ENCODE assay signal across 17 cellular contexts in genomic region chr6:53618219-53618618, GRCh38. TPM values are rescaled to one million over a fixed set of nuclear protein-coding genes. Genes with fewer than 3 reads are reported as not detected.
DNase-seq lines count a peak whose midpoint lies in the region; ATAC-seq and TF ChIP-seq lines count a peak whose summit lies in the region.
"Had no signal": no experiment of that assay in that cellular context is flagged by ENCODE, and none has a peak within 500 bp of the region (broad histone marks: within the 10 kb centered on the region; RNA-seq: fewer than 3 reads in every experiment).

No MANE protein-coding gene starts in this region.

- peak overlapping the region; percentile 50 for H3K27ac Mint-ChIP-seq in activated T-helper 17 cell treated with anti-CD3 and anti-CD28 coated beads, Interleukin-2, amount 50 U/mL, for 72 hours
- H3K27ac Mint-ChIP-seq in type B pancreatic cell = peak overlapping the region; percentile 70
- no peak overlapping the region for H3K27ac Mint-ChIP-seq in CD4-positive, alpha-beta memory T cell
- H3K27ac Mint-ChIP-seq: T-helper 1 cell treated with Interleukin-12 subunit alpha and Interleukin-12 subunit beta and Interleukin-4 antibody, amounts not matched to agents 30 μg/mL and 1 μg/mL, for 36 hours had no signal

- no peak overlapping the region for H3K4me3 ChIP-seq in CD4-positive, alpha-beta memory T cell (ENCODE audit: low read length in 2 of 2)
- no peak overlapping the region for H3K4me3 ChIP-seq in gastroesophageal sphincter
- H3K4me3 ChIP-seq: SJCRH30 had no signal

- H3K4me1 Mint-ChIP-seq in activated T-helper 17 cell treated with anti-CD3 and anti-CD28 coated beads, Interleukin-2, amount 50 U/mL, for 72 hours = peaks cover 11% of the 10 kb centered on the region
- H3K4me1 Mint-ChIP-seq in type B pancreatic cell (ENCODE audit: unreplicated experiment) = no peaks in the 10 kb centered on the region
- H3K4me1 Mint-ChIP-seq in CD4-positive, alpha-beta memory T cell = peaks cover 0 to 1% (median 0%) of the 10 kb centered on the region in 4 donors

- H3K27ac ChIP-seq in CD4-positive, alpha-beta memory T cell (ENCODE audit: low read depth, low read length) = no peak overlapping the region
- no peak overlapping the region for H3K27ac ChIP-seq in gastroesophageal sphincter
- H3K27ac ChIP-seq: SJCRH30 had no signal

- CTCF ChIA-PET in CD4-positive, alpha-beta memory T cell (lab: Charles Lee; ENCODE audit: partially characterized antibody) = no interaction called here

- H3K4me3 Mint-ChIP-seq in activated T-helper 17 cell treated with anti-CD3 and anti-CD28 coated beads, Interleukin-2, amount 50 U/mL, for 72 hours = no peak overlapping the region
- H3K4me3 Mint-ChIP-seq in type B pancreatic cell = no peak overlapping the region
- H3K4me3 Mint-ChIP-seq in CD4-positive, alpha-beta memory T cell = no peak overlapping the region
- H3K4me3 Mint-ChIP-seq: T-helper 1 cell treated with Interleukin-12 subunit alpha and Interleukin-12 subunit beta and Interleukin-4 antibody, amounts not matched to agents 30 μg/mL and 1 μg/mL, for 36 hours had no signal

- TF ChIP-seq CTCF in type B pancreatic cell (conservative IDR thresholded peaks at IDR 0.05) (no peak), gastroesophageal sphincter (IDR thresholded peaks at IDR 0.05) (no peak)

- no peak for DNase-seq in type B pancreatic cell (ENCODE audit: extremely low spot score, unreplicated experiment)
- no peak for DNase-seq in CD4-positive, alpha-beta memory T cell
- DNase-seq in A172 (ENCODE audit: low spot score) = no peak
- DNase-seq: AML-193, COR-L47, EL, NCI-H2171 treated with DMSO at 0.1 percent for 48 hours, NCI-H446, NCI-H526 treated with DMSO at 0.1 percent for 48 hours, SJCRH30 had no signal

- no peak for TF ChIP-seq POLR2A in gastroesophageal sphincter (IDR thresholded peaks at IDR 0.05)

- TF ChIP-seq EP300 in gastroesophageal sphincter (IDR thresholded peaks at IDR 0.05) = no peak

- H3K4me1 ChIP-seq in CD4-positive, alpha-beta memory T cell (ENCODE audit: insufficient read depth, low read length) = no peaks in the 10 kb centered on the region
- no peaks in the 10 kb centered on the region for H3K4me1 ChIP-seq in gastroesophageal sphincter
- H3K4me1 ChIP-seq: SJCRH30 had no signal

- POLR2A ChIA-PET in CD4-positive, alpha-beta memory T cell (lab: Charles Lee; ENCODE audit: partially characterized antibody) = no interaction called here

- intact Hi-C loops in CD4-positive, alpha-beta memory T cell (cut with micrococcal nuclease) = no loop called here

- H3K36me3 Mint-ChIP-seq in activated T-helper 17 cell treated with anti-CD3 and anti-CD28 coated beads, Interleukin-2, amount 50 U/mL, for 72 hours (ENCODE audit: low read depth) = no peaks in the 10 kb centered on the region
- no peaks in the 10 kb centered on the region for H3K36me3 Mint-ChIP-seq in type B pancreatic cell
- no peaks in the 10 kb centered on the region for H3K36me3 Mint-ChIP-seq in CD4-positive, alpha-beta memory T cell

- H3K36me3 ChIP-seq in CD4-positive, alpha-beta memory T cell (ENCODE audit: insufficient read depth, low read length) = no peaks in the 10 kb centered on the region
- H3K36me3 ChIP-seq in gastroesophageal sphincter = no peaks in the 10 kb centered on the region
- H3K36me3 ChIP-seq: SJCRH30 had no signal

- H3K27me3 ChIP-seq in CD4-positive, alpha-beta memory T cell (ENCODE audit: insufficient read depth, low read length) = no peaks in the 10 kb centered on the region
- no peaks in the 10 kb centered on the region for H3K27me3 ChIP-seq in gastroesophageal sphincter
- H3K27me3 ChIP-seq: SJCRH30 had no signal

- peak; percentile 54 for ATAC-seq in GM18498 (IDR thresholded peaks at IDR 0.05; ENCODE audit: unreplicated experiment)
- ATAC-seq in GM21723 (IDR thresholded peaks at IDR 0.05; ENCODE audit: unreplicated experiment) = peak; percentile 63
- peak; percentile 48 for ATAC-seq in activated T-helper 17 cell treated with anti-CD3 and anti-CD28 coated beads, Interleukin-2, amount 50 U/mL, for 72 hours (replicated peaks)
- ATAC-seq in gastroesophageal sphincter = no peak
- ATAC-seq: Panc1 had no signal

- H3K27me3 Mint-ChIP-seq in activated T-helper 17 cell treated with anti-CD3 and anti-CD28 coated beads, Interleukin-2, amount 50 U/mL, for 72 hours = peaks cover 17% of the 10 kb centered on the region
- H3K27me3 Mint-ChIP-seq in type B pancreatic cell = no peaks in the 10 kb centered on the region
- peaks cover 5 to 6% of the 10 kb centered on the region in 2 donors for H3K27me3 Mint-ChIP-seq in CD4-positive, alpha-beta memory T cell

- no peaks in the 10 kb centered on the region for H3K9me3 Mint-ChIP-seq in activated T-helper 17 cell treated with anti-CD3 and anti-CD28 coated beads, Interleukin-2, amount 50 U/mL, for 72 hours
- H3K9me3 Mint-ChIP-seq in type B pancreatic cell = no peaks in the 10 kb centered on the region
- H3K9me3 Mint-ChIP-seq in CD4-positive, alpha-beta memory T cell = peaks cover 0 to 2% (median 0%) of the 10 kb centered on the region in 8 donors
- H3K9me3 Mint-ChIP-seq: T-helper 1 cell treated with Interleukin-12 subunit alpha and Interleukin-12 subunit beta and Interleukin-4 antibody, amounts not matched to agents 30 μg/mL and 1 μg/mL, for 36 hours had no signal

- 100% methylated on average over 2 of the region's 2 CpGs for WGBS in gastroesophageal sphincter (ENCODE audit: low coverage in 1 of 2), 2 donors

- no peaks in the 10 kb centered on the region for H3K9me3 ChIP-seq in CD4-positive, alpha-beta memory T cell (ENCODE audit: control insufficient read depth in 1 of 2, low read length in 2 of 2)
- H3K9me3 ChIP-seq in gastroesophageal sphincter = no peaks in the 10 kb centered on the region
- H3K9me3 ChIP-seq: SJCRH30 had no signal

RNA-seq across cellular contexts. Expression of gene KLHL31, which starts 47.3 kb away (rescaled TPM):
- under 1 TPM; 0.28 to 0.42 TPM for total RNA-seq in activated T-helper 17 cell treated with anti-CD3 and anti-CD28 coated beads, Interleukin-2, amount 50 U/mL, for 72 hours
- total RNA-seq in type B pancreatic cell (ENCODE audit: low replicate concordance) (1.3 and 2.8 TPM in 2 replicates), gastroesophageal sphincter (under 1 TPM; 0.07 to 0.62 (median 0.44) TPM)
- total RNA-seq in CD4-positive, alpha-beta memory T cell = under 1 TPM; 0.49 to 0.91 TPM
- not detected for polyA plus RNA-seq in CD4-positive, alpha-beta memory T cell
- not detected in 2 replicates for total RNA-seq in A172 (2014; rRNA removed; shearing (Covaris generic))
- total RNA-seq: LHCN-M2 had no signal

Comparison
In these comparisons a context has a peak if more than half of its experiments do, and no peak if none do; other contexts are left out.
1. H3K27ac Mint-ChIP-seq: peak in activated T-helper 17 cell treated with anti-CD3 and anti-CD28 coated beads, Interleukin-2, amount 50 U/mL, for 72 hours (single experiment) and type B pancreatic cell (single experiment); none in CD4-positive, alpha-beta memory T cell (0 of 7).